Comparison of ENCODE assay signal across 17 cellular contexts in the genomic region with DNA sequence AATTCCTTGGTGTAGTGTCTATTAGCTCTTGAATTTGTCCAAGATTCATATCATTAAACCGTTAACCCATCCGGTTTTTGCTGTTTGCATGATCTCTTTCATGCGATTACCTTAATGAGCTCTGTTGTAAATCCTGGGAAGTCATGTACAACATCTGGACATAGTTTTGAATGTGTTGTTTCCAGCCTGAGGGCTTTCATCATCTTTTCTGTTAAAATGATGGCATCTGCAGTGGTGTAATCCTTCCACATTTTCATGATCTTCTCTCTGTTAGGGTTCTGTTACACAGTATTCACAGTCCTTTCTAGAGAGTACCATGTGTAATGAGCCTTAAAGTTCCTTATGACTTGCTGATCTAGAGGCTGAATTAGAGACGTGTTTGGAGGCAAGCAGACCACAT.
DNase-seq lines count a peak whose midpoint lies in the region; ATAC-seq and TF ChIP-seq lines count a peak whose summit lies in the region.
"Had no signal": no experiment of that assay in that cellular context is flagged by ENCODE, and none has a peak within 500 bp of the region (broad histone marks: within the 10 kb centered on the region; RNA-seq: fewer than 3 reads in every experiment).

No MANE protein-coding gene starts in this region.

- no peak overlapping the region for H2BK15ac ChIP-seq in mesendoderm (replicated peaks; ENCODE audit: low read depth)

- TF ChIP-seq CTCF in AG04450 (IDR thresholded peaks at IDR 0.05; ENCODE audit: low read depth, low read length): no peak
- no peak for TF ChIP-seq CTCF in CD8-positive, alpha-beta T cell (IDR thresholded peaks at IDR 0.05)

- H3K9me3 ChIP-seq in AG04450 (ENCODE audit: control insufficient read depth, insufficient read depth, low read length) (no peaks in the 10 kb centered on the region), KOPT-K1 (ENCODE audit: insufficient read depth, low read length, poor library complexity, severe bottlenecking) (no peaks in the 10 kb centered on the region)
- no peaks in the 10 kb centered on the region for H3K9me3 ChIP-seq in CD8-positive, alpha-beta T cell (ENCODE audit: low read length)
- H3K9me3 ChIP-seq: BE2C, Caco-2 had no signal

- H3K4me2 ChIP-seq in mesendoderm (ENCODE audit: low read length): no peak overlapping the region
- H3K4me2 ChIP-seq: GM23338 had no signal

- CTCF ChIA-PET in AG04450 (lab: Charles Lee): no interaction called here
- CTCF ChIA-PET in CD8-positive, alpha-beta T cell (lab: Charles Lee): interaction anchor here (0.6 kb wide), 1 partner anchor 72 kb away, joined by 3 read pairs; no protein-coding TSS in a partner anchor

- peaks cover 45% of the 10 kb centered on the region for H3K36me3 Mint-ChIP-seq in CD8-positive, alpha-beta T cell

- no peak overlapping the region for H4K5ac ChIP-seq in mesendoderm (ENCODE audit: low read length)

- no peak overlapping the region for H3K4ac ChIP-seq in mesendoderm (ENCODE audit: low read depth, low read length)

- peaks cover 3% of the 10 kb centered on the region for H3K36me3 ChIP-seq in CD8-positive, alpha-beta T cell (ENCODE audit: insufficient read depth, low read length)
- H3K36me3 ChIP-seq in KOPT-K1 (ENCODE audit: insufficient read depth, low read length): peaks cover 24% of the 10 kb centered on the region
- no peaks in the 10 kb centered on the region for H3K36me3 ChIP-seq in mesendoderm (ENCODE audit: control insufficient read depth, insufficient read depth, low read length)
- H3K36me3 ChIP-seq: BE2C had no signal

- no peaks in the 10 kb centered on the region for H3K79me2 ChIP-seq in mesendoderm (ENCODE audit: control insufficient read depth, insufficient read depth, low read length)

- no peak overlapping the region for H2BK5ac ChIP-seq in mesendoderm (ENCODE audit: low read length)

- ATAC-seq in CD8-positive, alpha-beta T cell: no peak
- ATAC-seq: GM12878, GM23338 had no signal

- H3K27me3 Mint-ChIP-seq in CD8-positive, alpha-beta T cell (ENCODE audit: low read depth): no peaks in the 10 kb centered on the region
- H3K27me3 Mint-ChIP-seq: CD8-positive, alpha-beta memory T cell had no signal

- no peak overlapping the region for H2BK120ac ChIP-seq in mesendoderm (ENCODE audit: low read depth, low read length)

- WGBS in mesendoderm (ENCODE audit: extremely low coverage, insufficient coverage, low lambda C conversion rate): no CpG with 5 or more reads among the region's 4 CpGs

- no peaks in the 10 kb centered on the region for H3K4me1 ChIP-seq in CD8-positive, alpha-beta T cell (ENCODE audit: insufficient read depth, low read length)
- H3K4me1 ChIP-seq in mesendoderm (ENCODE audit: control insufficient read depth, low read depth, low read length): no peaks in the 10 kb centered on the region
- H3K4me1 ChIP-seq: BE2C, Caco-2 had no signal

- no peak overlapping the region for H3K23ac ChIP-seq in mesendoderm (ENCODE audit: low read length)

- no peak overlapping the region for H3K18ac ChIP-seq in mesendoderm (ENCODE audit: low read length)

- peak overlapping the region; percentile 31 for H3K27ac ChIP-seq in AG04450 (ENCODE audit: low read depth, low read length)
- no peak overlapping the region for H3K27ac ChIP-seq in CD8-positive, alpha-beta T cell (ENCODE audit: low read depth, low read length)
- peak overlapping the region; percentile 57 for H3K27ac ChIP-seq in KOPT-K1 (ENCODE audit: low read depth, low read length, poor library complexity, severe bottlenecking)
- no peak overlapping the region for H3K27ac ChIP-seq in mesendoderm (ENCODE audit: low read depth, low read length)
- H3K27ac ChIP-seq: HL-60 had no signal

- H3K27me3 ChIP-seq in AG04450 (ENCODE audit: control insufficient read depth, insufficient read depth, low read length) (no peaks in the 10 kb centered on the region), mesendoderm (ENCODE audit: insufficient read depth, low read length, poor library complexity) (no peaks in the 10 kb centered on the region)
- H3K27me3 ChIP-seq in CD8-positive, alpha-beta T cell (ENCODE audit: insufficient read depth, low read length): no peaks in the 10 kb centered on the region
- H3K27me3 ChIP-seq: BE2C had no signal

- H3K27ac Mint-ChIP-seq in CD8-positive, alpha-beta T cell: peak overlapping the region; percentile 32
- H3K27ac Mint-ChIP-seq: CD14-positive monocyte, GM23338 had no signal

- H4K8ac ChIP-seq in mesendoderm (ENCODE audit: low read depth, low read length): no peak overlapping the region

- no peaks in the 10 kb centered on the region for H3K79me1 ChIP-seq in mesendoderm (ENCODE audit: low read length)

- intact Hi-C loops in CD8-positive, alpha-beta T cell (cut with DNase I, micrococcal nuclease): no loop called here

- no peak overlapping the region for H2AK5ac ChIP-seq in mesendoderm (ENCODE audit: low read length)

- H3K9me3 Mint-ChIP-seq in CD8-positive, alpha-beta T cell: no peaks in the 10 kb centered on the region
- H3K9me3 Mint-ChIP-seq: CD14-positive monocyte; CD8-positive, alpha-beta memory T cell; GM23338 had no signal

- no peak for DNase-seq in AG04450 (ENCODE audit: low read depth, low spot score)
- DNase-seq in CD8-positive, alpha-beta T cell: no peak
- DNase-seq in fibroblast of peridontal ligament (ENCODE audit: extremely low read depth): peak; percentile 63
- no peak for DNase-seq in mesendoderm
- DNase-seq in SKM-1 (lab: John Stamatoyannopoulos, UW; ENCODE audit: unreplicated experiment): no peak
- DNase-seq in NCI-H1694 (lab: John Stamatoyannopoulos, UW): no peak
- DNase-seq: 8988T; BE2C; Caco-2; CD8-positive, alpha-beta memory T cell; DND-41; H7 had no signal

- POLR2A ChIA-PET in AG04450 (lab: Yijun Ruan, JAX): no interaction called here
- POLR2A ChIA-PET in CD8-positive, alpha-beta T cell (lab: Charles Lee): no interaction called here

- H3K4me3 ChIP-seq in AG04450 (ENCODE audit: low read depth, low read length): no peak overlapping the region
- H3K4me3 ChIP-seq in CD8-positive, alpha-beta T cell (ENCODE audit: low read depth, low read length): no peak overlapping the region
- no peak overlapping the region for H3K4me3 ChIP-seq in mesendoderm (ENCODE audit: low read length)
- H3K4me3 ChIP-seq: GM12878, GM23338 had no signal

- H3K9ac ChIP-seq in mesendoderm (ENCODE audit: low read length): no peak overlapping the region

- H3K4me3 Mint-ChIP-seq in CD8-positive, alpha-beta T cell: no peak overlapping the region
- H3K4me3 Mint-ChIP-seq: CD8-positive, alpha-beta memory T cell; GM23338 had no signal

- H3K56ac ChIP-seq in mesendoderm (ENCODE audit: low read length): no peak overlapping the region

- H3K4me1 Mint-ChIP-seq in CD8-positive, alpha-beta T cell (ENCODE audit: low read depth): peaks cover 8% of the 10 kb centered on the region
- H3K4me1 Mint-ChIP-seq: CD8-positive, alpha-beta memory T cell had no signal

Comparison
In these comparisons a context has a peak if more than half of its experiments do, and no peak if none do; other contexts are left out.
1. H3K27ac ChIP-seq: peak in AG04450 (single experiment) and KOPT-K1 (single experiment); none in CD8-positive, alpha-beta T cell (single experiment) and mesendoderm (single experiment).